ENCODE assay signal across 16 cellular contexts in the genomic region with DNA sequence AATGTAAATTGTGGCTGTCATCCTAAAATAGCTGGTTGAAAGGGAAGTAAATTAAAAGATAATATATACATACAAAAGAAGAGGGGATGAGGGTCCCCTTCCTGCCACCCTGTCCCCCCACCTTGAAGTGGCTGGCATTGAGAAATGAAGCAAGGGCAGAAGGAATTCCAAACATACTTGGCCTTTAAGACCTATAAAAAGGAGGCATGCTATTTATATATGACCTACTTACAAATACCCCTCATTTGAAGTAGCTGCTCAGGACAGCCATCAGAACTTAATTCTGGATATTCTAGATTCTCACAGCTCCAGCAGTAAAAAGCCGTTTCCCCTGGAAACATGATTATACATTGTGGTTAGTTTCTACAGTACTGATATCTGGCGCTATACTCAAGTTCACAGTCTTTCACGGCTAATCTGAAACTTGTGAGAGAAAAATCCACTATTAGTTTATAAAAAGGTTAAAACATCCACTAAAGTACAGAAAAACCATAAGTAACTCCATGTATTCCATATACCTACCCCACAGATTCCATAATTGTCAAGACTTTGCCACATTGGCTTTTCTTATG.
"Had no signal": no experiment of that assay in that cellular context is flagged by ENCODE, and none has a peak within 500 bp of the region (broad histone marks: within the 10 kb centered on the region; RNA-seq: fewer than 3 reads in every experiment).

No MANE protein-coding gene starts in this region.

- H3K36me3 ChIP-seq: colonic mucosa, sigmoid colon, thyroid gland had no signal

- H3K27ac ChIP-seq: colonic mucosa, hepatocyte, sigmoid colon, thyroid gland had no signal

- H3K27ac Mint-ChIP-seq: activated T-helper 17 cell treated with anti-CD3 and anti-CD28 coated beads, Interleukin-2, amount 50 U/mL, for 72 hours; natural killer cell; stimulated activated effector memory CD8-positive, alpha-beta T cell treated with anti-CD3 and anti-CD28 coated beads, Interleukin-12 subunit alpha, Interleukin-12 subunit beta, amount 100 ng/mL, for 72 hours had no signal

- ATAC-seq: activated T-helper 17 cell treated with anti-CD3 and anti-CD28 coated beads, Interleukin-2, amount 50 U/mL, for 72 hours; esophagus mucosa; natural killer cell; stimulated activated effector memory CD8-positive, alpha-beta T cell treated with anti-CD3 and anti-CD28 coated beads, Interleukin-12 subunit alpha, Interleukin-12 subunit beta, amount 100 ng/mL, for 72 hours had no signal

- H3K27me3 Mint-ChIP-seq: activated T-helper 17 cell treated with anti-CD3 and anti-CD28 coated beads, Interleukin-2, amount 50 U/mL, for 72 hours had no signal

- H3K4me3 Mint-ChIP-seq: activated T-helper 17 cell treated with anti-CD3 and anti-CD28 coated beads, Interleukin-2, amount 50 U/mL, for 72 hours; natural killer cell; stimulated activated effector memory CD8-positive, alpha-beta T cell treated with anti-CD3 and anti-CD28 coated beads, Interleukin-12 subunit alpha, Interleukin-12 subunit beta, amount 100 ng/mL, for 72 hours had no signal

- H3K4me1 ChIP-seq: colonic mucosa had no signal

- H3K27me3 ChIP-seq: colonic mucosa, hepatocyte, sigmoid colon, thyroid gland had no signal

- H3K9me3 Mint-ChIP-seq: activated T-helper 17 cell treated with anti-CD3 and anti-CD28 coated beads, Interleukin-2, amount 50 U/mL, for 72 hours; natural killer cell; stimulated activated effector memory CD8-positive, alpha-beta T cell treated with anti-CD3 and anti-CD28 coated beads, Interleukin-12 subunit alpha, Interleukin-12 subunit beta, amount 100 ng/mL, for 72 hours had no signal

- H3K36me3 Mint-ChIP-seq: natural killer cell; stimulated activated effector memory CD8-positive, alpha-beta T cell treated with anti-CD3 and anti-CD28 coated beads, Interleukin-12 subunit alpha, Interleukin-12 subunit beta, amount 100 ng/mL, for 72 hours had no signal

- H3K9me3 ChIP-seq: colonic mucosa, sigmoid colon, thyroid gland had no signal

- H3K4me3 ChIP-seq: colonic mucosa, hepatocyte, sigmoid colon, thyroid gland had no signal

- DNase-seq: activated CD4-positive, alpha-beta T cell treated with anti-CD3 and anti-CD28 coated beads, Interleukin-2, amount 50 U/mL, for 4 hours; activated CD4-positive, CD25-positive, alpha-beta regulatory T cell treated with anti-CD3 and anti-CD28 coated beads, Interleukin-2, amount 50 U/mL, for 72 hours; activated naive CD4-positive, alpha-beta T cell treated with Interleukin-2 at 50 U/mL for 16 hours; aorta; caudate nucleus; colonic mucosa; kidney; mesendoderm; natural killer cell; nucleus accumbens; sigmoid colon; thyroid gland had no signal
